ENCODE assay signal across 13 cellular contexts in the genomic region with DNA sequence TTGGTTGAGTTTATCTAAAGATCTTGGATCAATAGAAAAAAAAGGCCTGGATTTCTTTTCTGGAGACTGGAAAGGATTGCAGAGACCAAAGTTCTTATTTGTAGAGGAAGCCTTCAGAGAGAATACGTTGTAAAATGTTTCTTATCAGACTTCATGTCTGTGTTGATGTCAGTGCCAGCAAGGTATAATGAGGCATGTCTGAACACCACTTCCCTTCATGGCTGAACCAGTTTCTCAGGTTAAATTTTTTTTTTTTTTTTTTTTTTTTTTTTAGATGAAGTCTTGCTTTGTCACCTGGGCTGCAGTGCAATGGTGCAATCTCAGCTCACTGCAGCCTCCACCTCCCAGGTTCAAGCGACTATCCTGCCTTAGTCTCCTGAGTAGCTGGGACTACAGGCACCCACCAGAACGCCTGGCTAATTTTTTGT.
"Had no signal": no experiment of that assay in that cellular context is flagged by ENCODE, and none has a peak within 500 bp of the region (broad histone marks: within the 10 kb centered on the region; RNA-seq: fewer than 3 reads in every experiment).

No MANE protein-coding gene starts in this region.

- H3K4me1 Mint-ChIP-seq: nephron had no signal

- H3K4me1 ChIP-seq: uterus had no signal

- H3K27ac Mint-ChIP-seq: activated CD8-positive, alpha-beta memory T cell treated with anti-CD3 and anti-CD28 coated beads, Interleukin-2, amount 10 ng/mL, durations not matched to agents 7 days and 5 days; activated naive CD8-positive, alpha-beta T cell treated with anti-CD3 and anti-CD28 coated beads, Interleukin-2, amount 10 ng/mL, durations not matched to agents 7 days and 5 days; nephron; stimulated activated naive CD8-positive, alpha-beta T cell treated with anti-CD3 and anti-CD28 coated beads, Interleukin-15, Interleukin-2, amounts not matched to agents 100 ng/mL and 50 ng/mL, for 24 hours had no signal

- H3K27me3 Mint-ChIP-seq: activated CD8-positive, alpha-beta memory T cell treated with anti-CD3 and anti-CD28 coated beads, Interleukin-2, amount 10 ng/mL, durations not matched to agents 7 days and 5 days; stimulated activated naive CD8-positive, alpha-beta T cell treated with anti-CD3 and anti-CD28 coated beads, Interleukin-15, Interleukin-2, amounts not matched to agents 100 ng/mL and 50 ng/mL, for 24 hours had no signal

- H3K27ac ChIP-seq: thoracic aorta, uterus had no signal

- H3K36me3 ChIP-seq: thoracic aorta, uterus had no signal

- DNase-seq: activated CD4-positive, alpha-beta T cell treated with anti-CD3 and anti-CD28 coated beads, Interleukin-2, amount 50 U/mL, for 48 hours; activated CD4-positive, CD25-positive, alpha-beta regulatory T cell treated with anti-CD3 and anti-CD28 coated beads, Interleukin-2, amount 50 U/mL, for 72 hours; activated CD8-positive, alpha-beta memory T cell treated with anti-CD3 and anti-CD28 coated beads, Interleukin-2, amount 10 ng/mL, durations not matched to agents 7 days and 5 days; activated gamma-delta T cell; activated naive CD8-positive, alpha-beta T cell treated with anti-CD3 and anti-CD28 coated beads, Interleukin-2, amount 10 ng/mL, durations not matched to agents 7 days and 5 days; activated T-cell treated with anti-CD3 and anti-CD28 coated beads, Interleukin-2, amount 50 U/mL, for 48 hours; anterior cingulate cortex; occipital lobe; stimulated activated CD4-positive, alpha-beta T cell treated with anti-CD3 and anti-CD28 coated beads, Interleukin-4, amount 100 ng/mL, for 24 hours; uterus had no signal

- H3K4me3 ChIP-seq: thoracic aorta, uterus had no signal

- H3K9me3 Mint-ChIP-seq: activated naive CD8-positive, alpha-beta T cell treated with anti-CD3 and anti-CD28 coated beads, Interleukin-2, amount 10 ng/mL, durations not matched to agents 7 days and 5 days; nephron; stimulated activated naive CD8-positive, alpha-beta T cell treated with anti-CD3 and anti-CD28 coated beads, Interleukin-15, Interleukin-2, amounts not matched to agents 100 ng/mL and 50 ng/mL, for 24 hours had no signal

- H3K27me3 ChIP-seq: uterus had no signal

- H3K36me3 Mint-ChIP-seq: activated CD8-positive, alpha-beta memory T cell treated with anti-CD3 and anti-CD28 coated beads, Interleukin-2, amount 10 ng/mL, durations not matched to agents 7 days and 5 days; activated naive CD8-positive, alpha-beta T cell treated with anti-CD3 and anti-CD28 coated beads, Interleukin-2, amount 10 ng/mL, durations not matched to agents 7 days and 5 days had no signal

- H3K9me3 ChIP-seq: thoracic aorta, uterus had no signal

- H3K4me3 Mint-ChIP-seq: activated CD8-positive, alpha-beta memory T cell treated with anti-CD3 and anti-CD28 coated beads, Interleukin-2, amount 10 ng/mL, durations not matched to agents 7 days and 5 days; activated naive CD8-positive, alpha-beta T cell treated with anti-CD3 and anti-CD28 coated beads, Interleukin-2, amount 10 ng/mL, durations not matched to agents 7 days and 5 days; nephron; stimulated activated naive CD8-positive, alpha-beta T cell treated with anti-CD3 and anti-CD28 coated beads, Interleukin-15, Interleukin-2, amounts not matched to agents 100 ng/mL and 50 ng/mL, for 24 hours had no signal
